Comparison of ENCODE assay signal across 28 cellular contexts in the genomic region with DNA sequence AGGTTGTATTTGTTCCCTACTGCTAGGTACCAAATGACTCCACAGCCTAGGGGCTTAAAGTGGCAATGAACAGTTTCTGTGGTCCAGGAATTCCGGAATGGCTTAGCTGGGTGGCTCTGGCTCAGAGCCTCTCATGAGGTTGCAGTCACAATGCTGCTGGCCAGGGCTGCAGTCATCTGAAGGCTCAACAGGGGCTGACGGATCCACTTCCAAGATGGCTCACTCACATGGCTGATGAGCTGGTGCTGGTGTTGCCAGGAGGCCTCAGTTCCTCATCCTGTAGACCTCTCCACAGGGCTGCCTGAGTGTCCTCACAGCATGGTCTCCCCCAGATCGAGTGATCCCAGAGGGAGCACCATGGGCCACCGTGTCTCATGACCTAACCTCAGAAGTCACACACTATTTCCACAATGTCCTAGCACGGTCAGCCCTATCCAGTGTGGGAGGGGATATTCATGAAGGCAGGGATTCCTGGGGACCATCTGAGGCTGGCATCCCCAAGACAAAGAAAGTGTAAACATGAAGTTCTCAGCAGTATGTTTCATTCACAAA. TPM values are rescaled to one million over a fixed set of nuclear protein-coding genes. Genes with fewer than 3 reads are reported as not detected.
A peak's percentile ranks its signal among the peaks of the same experiment; 100 is the strongest.
DNase-seq lines count a peak whose midpoint lies in the region; ATAC-seq, FAIRE-seq and TF ChIP-seq lines count a peak whose summit lies in the region.
"Had no signal": no experiment of that assay in that cellular context is flagged by ENCODE, and none has a peak within 500 bp of the region (broad histone marks: within the 10 kb centered on the region; RNA-seq: fewer than 3 reads in every experiment).

No MANE protein-coding gene starts in this region.

- H3K23ac ChIP-seq in mesenchymal stem cell (ENCODE audit: low read length in 2 of 2) = no peak overlapping the region

- no peak overlapping the region for H3K4me3 Mint-ChIP-seq in chondrocyte (ENCODE audit: unreplicated experiment)
- H3K4me3 Mint-ChIP-seq in stimulated activated effector memory CD8-positive, alpha-beta T cell treated with anti-CD3 and anti-CD28 coated beads, Interleukin-12 subunit alpha, Interleukin-12 subunit beta, amount 100 ng/mL, for 72 hours = no peak overlapping the region
- H3K4me3 Mint-ChIP-seq: CD14-positive monocyte; CD4-positive, alpha-beta T cell; CD8-positive, alpha-beta memory T cell; H9 had no signal

- DNase-seq in activated effector memory CD4-positive, alpha-beta T cell treated with anti-CD3 and anti-CD28 coated beads, Interleukin-2, amount 50 U/mL, for 16 hours = peak; percentile 53
- DNase-seq in activated effector memory CD4-positive, alpha-beta T cell treated with Interleukin-2 at 50 U/mL for 16 hours = no peak
- DNase-seq in chondrocyte (ENCODE audit: low spot score) = peak; percentile 67
- no peak for DNase-seq in mesenchymal stem cell
- DNase-seq in stimulated activated effector memory CD8-positive, alpha-beta T cell treated with anti-CD3 and anti-CD28 coated beads, Interleukin-12 subunit alpha, Interleukin-12 subunit beta, amount 100 ng/mL, for 72 hours (ENCODE audit: low spot score in 2 of 2) = no peak
- no peak for DNase-seq in heart right ventricle
- DNase-seq in H54 (ENCODE audit: insufficient read length, low spot score) = no peak
- no peak for DNase-seq in OCI-M1 (lab: John Stamatoyannopoulos, UW)
- DNase-seq: ACHN; AML-193; BE2C; CD4-positive, alpha-beta T cell; CD8-positive, alpha-beta memory T cell; DMS 273 treated with DMSO at 0.1 percent for 48 hours; DMS79; EL; GDM1; GM23248; H9 had no signal

- no peak overlapping the region for H3K14ac ChIP-seq in mesenchymal stem cell (ENCODE audit: low read length in 2 of 2)

- no peak overlapping the region for H4K8ac ChIP-seq in mesenchymal stem cell (ENCODE audit: low read length)

- intact Hi-C loops in heart right ventricle (cut with DNase I) = no loop called here

- no peak overlapping the region for H2BK5ac ChIP-seq in mesenchymal stem cell (ENCODE audit: low read depth, low read length, poor library complexity, severe bottlenecking)

- no peaks in the 10 kb centered on the region for H3K79me1 ChIP-seq in mesenchymal stem cell (replicated peaks; ENCODE audit: low read length, poor library complexity, severe bottlenecking)

- H3K4ac ChIP-seq in mesenchymal stem cell (ENCODE audit: low read depth in 1 of 2, low read length in 2 of 2) = no peak overlapping the region

- no peak overlapping the region for H3K27ac Mint-ChIP-seq in chondrocyte (ENCODE audit: unreplicated experiment)
- no peak overlapping the region for H3K27ac Mint-ChIP-seq in stimulated activated effector memory CD8-positive, alpha-beta T cell treated with anti-CD3 and anti-CD28 coated beads, Interleukin-12 subunit alpha, Interleukin-12 subunit beta, amount 100 ng/mL, for 72 hours
- H3K27ac Mint-ChIP-seq: CD14-positive monocyte; CD4-positive, alpha-beta T cell; CD8-positive, alpha-beta memory T cell; H9 had no signal

- H3K9me3 Mint-ChIP-seq in chondrocyte (ENCODE audit: low read depth) = peaks cover 3% of the 10 kb centered on the region
- H3K9me3 Mint-ChIP-seq in stimulated activated effector memory CD8-positive, alpha-beta T cell treated with anti-CD3 and anti-CD28 coated beads, Interleukin-12 subunit alpha, Interleukin-12 subunit beta, amount 100 ng/mL, for 72 hours = no peaks in the 10 kb centered on the region
- H3K9me3 Mint-ChIP-seq: CD4-positive, alpha-beta T cell; CD8-positive, alpha-beta memory T cell had no signal

- no peak overlapping the region for H2AFZ ChIP-seq in mesenchymal stem cell (ENCODE audit: low read depth, low read length)
- H2AFZ ChIP-seq: GM23248 had no signal

- ATAC-seq in stimulated activated effector memory CD8-positive, alpha-beta T cell treated with anti-CD3 and anti-CD28 coated beads, Interleukin-12 subunit alpha, Interleukin-12 subunit beta, amount 100 ng/mL, for 72 hours = peak; percentile 45
- no peak for ATAC-seq in heart right ventricle
- ATAC-seq: A549, GM12878, HCT116 had no signal

- H3K4me3 ChIP-seq in mesenchymal stem cell (ENCODE audit: insufficient read depth in 1 of 2, low read depth in 1 of 2, low read length in 2 of 2) (no peak overlapping the region), heart right ventricle (no peak overlapping the region)
- H3K4me3 ChIP-seq: A549; BLaER1 treated with 17β-estradiol and CSF1 and Interleukin-3, amounts not matched to agents 10 nM and 100 nM; GM12878; GM23248 had no signal

- H3K9me3 ChIP-seq in mesenchymal stem cell (ENCODE audit: control insufficient read depth, low read length) (peaks cover 9% of the 10 kb centered on the region), heart right ventricle (peaks cover 0 to 8% (median 0%) of the 10 kb centered on the region in 11 donors)
- H3K9me3 ChIP-seq: A549, BE2C had no signal

- peaks cover 2% of the 10 kb centered on the region for H3K36me3 Mint-ChIP-seq in chondrocyte (ENCODE audit: low read depth)
- H3K36me3 Mint-ChIP-seq in stimulated activated effector memory CD8-positive, alpha-beta T cell treated with anti-CD3 and anti-CD28 coated beads, Interleukin-12 subunit alpha, Interleukin-12 subunit beta, amount 100 ng/mL, for 72 hours = no peaks in the 10 kb centered on the region
- H3K36me3 Mint-ChIP-seq: CD8-positive, alpha-beta memory T cell had no signal

- no peak for TF ChIP-seq POLR2A in H54 (IDR thresholded peaks at IDR 0.05; ENCODE audit: low read depth, low read length)

- H3K27ac ChIP-seq in mesenchymal stem cell (ENCODE audit: low read length, poor library complexity, severe bottlenecking) (no peak overlapping the region), heart right ventricle (no peak overlapping the region)
- H3K27ac ChIP-seq: 22Rv1; A549; BLaER1 treated with 17β-estradiol and CSF1 and Interleukin-3, amounts not matched to agents 10 nM and 100 nM; GM23248 had no signal

- H3K36me3 ChIP-seq in mesenchymal stem cell (ENCODE audit: control insufficient read depth in 1 of 2, insufficient read depth in 2 of 2, low read depth in 1 of 2, low read length in 2 of 2) = no peaks in the 10 kb centered on the region
- no peaks in the 10 kb centered on the region for H3K36me3 ChIP-seq in heart right ventricle
- H3K36me3 ChIP-seq: BE2C; BLaER1 treated with 17β-estradiol and CSF1 and Interleukin-3, amounts not matched to agents 10 nM and 100 nM had no signal

- peak overlapping the region; percentile 49 for H2AK5ac ChIP-seq in mesenchymal stem cell (ENCODE audit: low read length, severe bottlenecking)

- no peak overlapping the region for H3K9ac ChIP-seq in mesenchymal stem cell (ENCODE audit: low read length)
- H3K9ac ChIP-seq: BLaER1 treated with 17β-estradiol and CSF1 and Interleukin-3, amounts not matched to agents 10 nM and 100 nM; GM23248 had no signal

- no peak overlapping the region for H2BK120ac ChIP-seq in mesenchymal stem cell (ENCODE audit: low read depth, low read length)

- no peak overlapping the region for H2BK12ac ChIP-seq in mesenchymal stem cell (ENCODE audit: low read length in 2 of 2)

- 88% methylated on average over 3 of the region's 5 CpGs for WGBS in mesenchymal stem cell
- 92 to 95% methylated on average over 5 of the region's 5 CpGs for WGBS in heart right ventricle, 2 donors

- H4K91ac ChIP-seq in mesenchymal stem cell (ENCODE audit: low read length) = peak overlapping the region; percentile 35

- peaks cover 12% of the 10 kb centered on the region for H3K4me1 ChIP-seq in mesenchymal stem cell (ENCODE audit: control insufficient read depth, insufficient read depth, low read depth, low read length)
- H3K4me1 ChIP-seq in heart right ventricle = peaks cover 0 to 20% (median 0%) of the 10 kb centered on the region in 9 donors
- H3K4me1 ChIP-seq: A549, BE2C had no signal

- no peak overlapping the region for H2BK15ac ChIP-seq in mesenchymal stem cell (ENCODE audit: low read depth, poor library complexity, severe bottlenecking)

- TF ChIP-seq CTCF in chondrocyte (IDR thresholded peaks at IDR 0.05) (no peak), heart right ventricle (IDR thresholded peaks at IDR 0.05) (no peak)

- H3K4me2 ChIP-seq in mesenchymal stem cell (ENCODE audit: low read length, poor library complexity, severe bottlenecking) = no peak overlapping the region
- H3K4me2 ChIP-seq: A549; BLaER1 treated with 17β-estradiol and CSF1 and Interleukin-3, amounts not matched to agents 10 nM and 100 nM had no signal

- H3K4me1 Mint-ChIP-seq in chondrocyte (ENCODE audit: low read depth) = peaks cover 35% of the 10 kb centered on the region
- H3K4me1 Mint-ChIP-seq in stimulated activated effector memory CD8-positive, alpha-beta T cell treated with anti-CD3 and anti-CD28 coated beads, Interleukin-12 subunit alpha, Interleukin-12 subunit beta, amount 100 ng/mL, for 72 hours = no peaks in the 10 kb centered on the region

- H3K27me3 Mint-ChIP-seq in chondrocyte (ENCODE audit: low read depth) = no peaks in the 10 kb centered on the region

- H3K27me3 ChIP-seq in mesenchymal stem cell (ENCODE audit: control insufficient read depth in 1 of 2, insufficient read depth in 1 of 2, low read length in 2 of 2) (no peaks in the 10 kb centered on the region), heart right ventricle (peaks cover 0 to 5% (median 0%) of the 10 kb centered on the region in 7 donors)
- H3K27me3 ChIP-seq: BE2C; BLaER1 treated with 17β-estradiol and CSF1 and Interleukin-3, amounts not matched to agents 10 nM and 100 nM had no signal

- FAIRE-seq in H54 (lab: Jason Lieb, UNC) = no peak
- FAIRE-seq: A549, D721Med, GM12878, GM19239, H1 had no signal

- H3K18ac ChIP-seq in mesenchymal stem cell (ENCODE audit: low read depth in 1 of 2, low read length in 2 of 2) = no peak overlapping the region

RNA-seq across cellular contexts. Expression of a gene that starts 19.0 kb away (rescaled TPM):
- 0.55 to 0.74 TPM (median 0.68 TPM) in 3 replicates for total RNA-seq in chondrocyte
- not detected for polyA plus RNA-seq in mesenchymal stem cell (2013, experiment 1 of 2)
- polyA plus RNA-seq in mesenchymal stem cell (2013, experiment 2 of 2) = not detected
- 1 to 10 TPM in 1 of 10 donors, under 1 TPM in 3, not detected in 6; 0.15 to 1.6 (median 0.18) TPM for total RNA-seq in heart right ventricle
- polyA plus RNA-seq in heart right ventricle = under 1 TPM in 1 of 2 donors, not detected in 1; 0.01 TPM
- total RNA-seq: CD8-positive, alpha-beta memory T cell; GM12878; GM23248; H1; H9 had no signal
- polyA plus RNA-seq: A549; CD8-positive, alpha-beta memory T cell; GM12878; H1 had no signal

RNA-seq across cellular contexts. Expression of a gene that starts 24.4 kb away (rescaled TPM):
- total RNA-seq in chondrocyte (17.6 to 18.8 TPM (median 17.8 TPM) in 3 replicates), heart right ventricle (1 to 10 TPM; 2.7 to 7.7 (median 5.2) TPM)
- polyA plus RNA-seq in mesenchymal stem cell (2013, experiment 1 of 2) = 0.50 TPM
- 0.40 TPM for polyA plus RNA-seq in mesenchymal stem cell (2013, experiment 2 of 2)
- 1 to 10 TPM; 2.9 to 6.2 TPM for polyA plus RNA-seq in heart right ventricle
- total RNA-seq: CD4-positive, alpha-beta T cell; CD8-positive, alpha-beta memory T cell; GM12878; H1 had no signal
- polyA plus RNA-seq: CD14-positive monocyte; CD8-positive, alpha-beta memory T cell; GM12878 had no signal

Comparison
In these comparisons a context has a peak if more than half of its experiments do, and no peak if none do; other contexts are left out.
1. DNase-seq: peak in activated effector memory CD4-positive, alpha-beta T cell treated with anti-CD3 and anti-CD28 coated beads, Interleukin-2, amount 50 U/mL, for 16 hours (single experiment) and chondrocyte (single experiment); none in activated effector memory CD4-positive, alpha-beta T cell treated with Interleukin-2 at 50 U/mL for 16 hours (single experiment), mesenchymal stem cell (single experiment), stimulated activated effector memory CD8-positive, alpha-beta T cell treated with anti-CD3 and anti-CD28 coated beads, Interleukin-12 subunit alpha, Interleukin-12 subunit beta, amount 100 ng/mL, for 72 hours (0 of 2), heart right ventricle (0 of 2), H54 (single experiment) and OCI-M1 (single experiment).